20 cellular contexts compared by ENCODE assay signal in genomic region chr10:74873803-74874452, GRCh38.
"Had no signal": no experiment of that assay in that cellular context is flagged by ENCODE, and none has a peak within 500 bp of the region (broad histone marks: within the 10 kb centered on the region; RNA-seq: fewer than 3 reads in every experiment).

No MANE protein-coding gene starts in this region.

- H3K27ac Mint-ChIP-seq: activated naive CD8-positive, alpha-beta T cell treated with anti-CD3 and anti-CD28 coated beads for 36 hours had no signal

- H3K36me3 Mint-ChIP-seq: activated naive CD8-positive, alpha-beta T cell treated with anti-CD3 and anti-CD28 coated beads for 36 hours had no signal

- H3K27me3 Mint-ChIP-seq: activated naive CD8-positive, alpha-beta T cell treated with anti-CD3 and anti-CD28 coated beads for 36 hours had no signal

- H3K9me3 ChIP-seq: suprapubic skin, tibial artery, upper lobe of right lung had no signal

- H3K4me3 ChIP-seq: suprapubic skin, tibial artery, upper lobe of right lung had no signal

- H3K27ac ChIP-seq: brain microvascular endothelial cell, suprapubic skin, tibial artery, upper lobe of right lung had no signal

- ATAC-seq: esophagus mucosa, right cardiac atrium, upper lobe of right lung had no signal

- H3K27me3 ChIP-seq: brain microvascular endothelial cell, suprapubic skin, tibial artery, upper lobe of right lung had no signal

- H3K36me3 ChIP-seq: brain microvascular endothelial cell, suprapubic skin, tibial artery, upper lobe of right lung had no signal

- DNase-seq: activated CD4-positive, alpha-beta T cell treated with anti-CD3 and anti-CD28 coated beads for 4 hours; activated CD4-positive, alpha-beta T cell treated with anti-CD3 and anti-CD28 coated beads, Interleukin-2, amount 50 U/mL, for 4 hours; activated CD8-positive, alpha-beta memory T cell treated with anti-CD3 and anti-CD28 coated beads for 24 hours; activated effector memory CD4-positive, alpha-beta T cell treated with Interleukin-2 at 50 U/mL for 16 hours; activated naive CD4-positive, alpha-beta T cell treated with Interleukin-2 at 50 U/mL for 16 hours; activated naive CD8-positive, alpha-beta T cell treated with anti-CD3 and anti-CD28 coated beads for 36 hours; brain microvascular endothelial cell; central memory CD4-positive, alpha-beta T cell; foreskin fibroblast; head of caudate nucleus; posterior cingulate gyrus; right cardiac atrium; stimulated activated CD4-positive, alpha-beta T cell treated with anti-CD3 and anti-CD28 coated beads, Interleukin-15, amount 100 ng/mL, for 24 hours; stimulated activated CD4-positive, alpha-beta T cell treated with anti-CD3 and anti-CD28 coated beads, Interleukin-2, amount 100 ng/mL, for 24 hours; stimulated activated naive CD4-positive, alpha-beta T cell; tibial artery; upper lobe of right lung had no signal

- H3K9me3 Mint-ChIP-seq: activated naive CD8-positive, alpha-beta T cell treated with anti-CD3 and anti-CD28 coated beads for 36 hours; nephron had no signal

- H3K4me3 Mint-ChIP-seq: activated naive CD8-positive, alpha-beta T cell treated with anti-CD3 and anti-CD28 coated beads for 36 hours; nephron had no signal
